Comparison of ENCODE assay signal across 25 cellular contexts in genomic region chr12:4736048-4736447, GRCh38. TPM values are rescaled to one million over a fixed set of nuclear protein-coding genes. Genes with fewer than 3 reads are reported as not detected.
DNase-seq lines count a peak whose midpoint lies in the region; ATAC-seq lines count a peak whose summit lies in the region.
"Had no signal": no experiment of that assay in that cellular context is flagged by ENCODE, and none has a peak within 500 bp of the region (broad histone marks: within the 10 kb centered on the region; RNA-seq: fewer than 3 reads in every experiment).

No MANE protein-coding gene starts in this region.

- intact Hi-C loops in left cardiac atrium (cut with DNase I), result no loop called here
- intact Hi-C loops in Right ventricle myocardium superior (cut with DNase I), result no loop called here

- no peaks in the 10 kb centered on the region for H3K36me3 ChIP-seq in mucosa of rectum (ENCODE audit: control insufficient read depth in 2 of 2, insufficient read depth in 2 of 2, low read length in 2 of 2)
- H3K36me3 ChIP-seq: BE2C, HAP-1, SJCRH30 had no signal

- H3K27ac ChIP-seq in mucosa of rectum (ENCODE audit: low read depth in 2 of 2, low read length in 2 of 2), result peak overlapping the region; percentile 3 to 53
- H3K27ac ChIP-seq: GM23248, PC-9, RWPE1, SJCRH30 had no signal

- no peaks in the 10 kb centered on the region for H3K9me3 ChIP-seq in mucosa of rectum (ENCODE audit: control insufficient read depth in 2 of 2, low read length in 2 of 2)
- H3K9me3 ChIP-seq: BE2C, HAP-1, SJCRH30 had no signal

- no peak overlapping the region for H3K9ac ChIP-seq in mucosa of rectum (ENCODE audit: low read depth in 1 of 2, low read length in 2 of 2)
- H3K9ac ChIP-seq: GM23248 had no signal

- no peak for DNase-seq in left cardiac atrium
- no peak for DNase-seq in Right ventricle myocardium superior
- no peak for DNase-seq in stimulated activated naive CD8-positive, alpha-beta T cell treated with anti-CD3 and anti-CD28 coated beads, Interleukin-15, Interleukin-2, amounts not matched to agents 100 U/mL and 50 U/mL, for 24 hours
- no peak for DNase-seq in 8988T
- DNase-seq in T-helper 2 cell, result no peak
- no peak for DNase-seq in globus pallidus (ENCODE audit: low spot score)
- DNase-seq: BE2C; CD4-positive, alpha-beta T cell; DMS153; EL; GM23248; Karpas-422; MM.1S; NCI-H1105; NCI-H1694; NCI-H2081 treated with DMSO at 0.1 percent for 48 hours; NCI-H510A; NCI-H774; PC-9; SJCRH30 had no signal

- H3K4me1 ChIP-seq in mucosa of rectum (ENCODE audit: control insufficient read depth in 2 of 2, insufficient read depth in 2 of 2, low read length in 2 of 2), result peaks cover 0 to 11% of the 10 kb centered on the region in 2 donors
- H3K4me1 ChIP-seq: BE2C, HAP-1, SJCRH30 had no signal

- H3K4me3 ChIP-seq in mucosa of rectum (ENCODE audit: low read length in 2 of 2), result peak overlapping the region; percentile 50 to 65
- H3K4me3 ChIP-seq: GM23248, HAP-1, PC-9, SJCRH30 had no signal

- H3K27me3 ChIP-seq in mucosa of rectum (ENCODE audit: control insufficient read depth in 2 of 2, insufficient read depth in 2 of 2, low read length in 2 of 2), result peaks cover 0 to 3% of the 10 kb centered on the region in 2 donors
- H3K27me3 ChIP-seq: BE2C, SJCRH30 had no signal

- ATAC-seq in left cardiac atrium (peak; percentile 12 to 64), Right ventricle myocardium superior (ENCODE audit: poor library complexity) (no peak), esophagus mucosa (peak; percentile 78)
- no peak for ATAC-seq in stimulated activated naive CD8-positive, alpha-beta T cell treated with anti-CD3 and anti-CD28 coated beads, Interleukin-15, Interleukin-2, amounts not matched to agents 100 U/mL and 50 U/mL, for 24 hours

RNA-seq across cellular contexts. Expression of gene GALNT8, which starts 15.8 kb away (rescaled TPM):
- total RNA-seq in left cardiac atrium (1 to 10 TPM; 3.5 to 4.3 TPM), Right ventricle myocardium superior (2.9 TPM), esophagus mucosa (not detected)
- total RNA-seq: A172, GM23248, PC-9 had no signal

Comparison
In these comparisons a context has a peak if more than half of its experiments do, and no peak if none do; other contexts are left out.
1. ATAC-seq: peak in left cardiac atrium (2 of 2) and esophagus mucosa (single experiment); none in Right ventricle myocardium superior (single experiment) and stimulated activated naive CD8-positive, alpha-beta T cell treated with anti-CD3 and anti-CD28 coated beads, Interleukin-15, Interleukin-2, amounts not matched to agents 100 U/mL and 50 U/mL, for 24 hours (single experiment).